ENCODE assay signal across 28 cellular contexts in the genomic region with DNA sequence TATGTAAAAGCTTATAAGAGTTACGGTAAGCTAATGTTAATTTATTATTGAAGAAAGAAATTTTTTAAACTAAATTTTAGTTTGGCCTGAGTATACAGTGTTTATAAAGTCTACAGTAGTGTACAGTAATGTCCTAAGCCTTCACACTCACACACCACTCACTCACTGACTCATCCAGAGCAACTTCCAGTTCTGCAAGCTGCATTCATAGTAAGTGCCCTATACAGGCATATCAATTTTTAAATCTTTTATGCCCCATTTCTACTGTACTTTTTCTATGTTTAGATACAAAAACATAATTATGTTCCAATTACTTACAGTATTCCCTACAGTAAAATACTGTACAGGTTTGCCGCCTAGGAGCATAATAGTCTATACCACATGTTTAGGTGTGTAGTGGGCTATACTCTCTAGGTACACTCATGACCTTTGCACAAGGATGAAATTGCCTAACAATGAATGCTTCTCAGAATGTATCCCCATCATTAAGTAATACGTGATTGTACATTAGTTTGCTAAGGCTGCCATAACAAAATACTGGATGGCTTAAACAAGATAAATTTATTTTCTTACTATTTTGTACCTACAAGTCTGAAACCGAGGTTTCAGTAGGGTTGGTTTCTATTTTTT.
DNase-seq lines count a peak whose midpoint lies in the region; ATAC-seq, FAIRE-seq and TF ChIP-seq lines count a peak whose summit lies in the region.
"Had no signal": no experiment of that assay in that cellular context is flagged by ENCODE, and none has a peak within 500 bp of the region (broad histone marks: within the 10 kb centered on the region; RNA-seq: fewer than 3 reads in every experiment).

No MANE protein-coding gene starts in this region.

- DNase-seq in H54 (ENCODE audit: insufficient read length, low spot score) (no peak), RPMI7951 (ENCODE audit: low read depth) (peak; percentile 1), choroid plexus epithelial cell (ENCODE audit: low read depth) (peak; percentile 6), mesenchymal stem cell (peak; percentile 54), thyroid gland (no peak), hypothalamus (lab: John Stamatoyannopoulos, UW) (no peak)
- no peak for DNase-seq in activated naive CD8-positive, alpha-beta T cell treated with anti-CD3 and anti-CD28 coated beads, Interleukin-2, amount 50 U/mL, for 24 hours
- no peak for DNase-seq in stimulated activated naive CD4-positive, alpha-beta T cell (lab: John Stamatoyannopoulos, UW)
- DNase-seq: activated CD4-positive, alpha-beta T cell treated with anti-CD3 and anti-CD28 coated beads for 1 hour; activated gamma-delta T cell; activated T-cell treated with anti-CD3 and anti-CD28 coated beads, Interleukin-2, amount 50 U/mL, for 1 hour; caudate nucleus; CD4-positive, CD25-positive, alpha-beta regulatory T cell; DMS 273 treated with DMSO at 0.1 percent for 48 hours; GDM1; Karpas-422; left ventricle myocardium inferior; NCI-H1694; NCI-H2171 treated with DMSO at 0.1 percent for 48 hours; NCI-H526; ovary; SJCRH30; transverse colon had no signal

- intact Hi-C loops in thyroid gland (cut with DNase I): no loop called here

- no peaks in the 10 kb centered on the region for H3K9me3 ChIP-seq in mesenchymal stem cell (ENCODE audit: control insufficient read depth, low read length)
- no peaks in the 10 kb centered on the region for H3K9me3 ChIP-seq in thyroid gland
- H3K9me3 ChIP-seq: ovary, right atrium auricular region, transverse colon had no signal

- H3K9ac ChIP-seq in mesenchymal stem cell (ENCODE audit: low read length): no peak overlapping the region

- no peak overlapping the region for H2BK5ac ChIP-seq in mesenchymal stem cell (ENCODE audit: low read depth, low read length, poor library complexity, severe bottlenecking)

- no peak overlapping the region for H3K23ac ChIP-seq in mesenchymal stem cell (ENCODE audit: low read length in 2 of 2)

- H4K91ac ChIP-seq in mesenchymal stem cell (ENCODE audit: low read length): no peak overlapping the region

- no peak overlapping the region for H2BK120ac ChIP-seq in mesenchymal stem cell (ENCODE audit: low read depth, low read length)

- no peak overlapping the region for H2BK15ac ChIP-seq in mesenchymal stem cell (ENCODE audit: low read depth, poor library complexity, severe bottlenecking)

- H3K4me3 ChIP-seq in choroid plexus epithelial cell (ENCODE audit: low read depth, low read length): no peak overlapping the region
- H3K4me3 ChIP-seq in mesenchymal stem cell (ENCODE audit: insufficient read depth in 1 of 2, low read depth in 1 of 2, low read length in 2 of 2): no peak overlapping the region
- no peak overlapping the region for H3K4me3 ChIP-seq in thyroid gland (replicated peaks in 1 of 3)
- H3K4me3 ChIP-seq: left ventricle myocardium inferior, ovary, right atrium auricular region, SJCRH30, transverse colon had no signal

- no peak overlapping the region for H3K27ac Mint-ChIP-seq in activated naive CD8-positive, alpha-beta T cell treated with anti-CD3 and anti-CD28 coated beads, Interleukin-2, amount 50 U/mL, for 24 hours
- H3K27ac Mint-ChIP-seq: CD4-positive, CD25-positive, alpha-beta regulatory T cell; dendritic cell treated with granulocyte-macrophage colony-stimulating factor and Interleukin-4, amounts not matched to agents 40 ng/mL and 50 ng/mL, for 4 days; natural killer cell treated with Interleukin-12 subunit alpha and Interleukin-12 subunit beta and Interleukin-15 and Interleukin-18, amount 100 ng/mL, for 72 hours had no signal

- no peak overlapping the region for H3K4me3 Mint-ChIP-seq in activated naive CD8-positive, alpha-beta T cell treated with anti-CD3 and anti-CD28 coated beads, Interleukin-2, amount 50 U/mL, for 24 hours
- H3K4me3 Mint-ChIP-seq: CD4-positive, CD25-positive, alpha-beta regulatory T cell; dendritic cell treated with granulocyte-macrophage colony-stimulating factor and Interleukin-4, amounts not matched to agents 40 ng/mL and 50 ng/mL, for 4 days; natural killer cell treated with Interleukin-12 subunit alpha and Interleukin-12 subunit beta and Interleukin-15 and Interleukin-18, amount 100 ng/mL, for 72 hours had no signal

- H3K14ac ChIP-seq in mesenchymal stem cell (ENCODE audit: low read length in 2 of 2): no peak overlapping the region

- H3K27me3 ChIP-seq in mesenchymal stem cell (ENCODE audit: control insufficient read depth in 1 of 2, insufficient read depth in 1 of 2, low read length in 2 of 2): no peaks in the 10 kb centered on the region
- H3K27me3 ChIP-seq in thyroid gland: no peaks in the 10 kb centered on the region
- H3K27me3 ChIP-seq: ovary, right atrium auricular region, SJCRH30, transverse colon had no signal

- H3K36me3 ChIP-seq in mesenchymal stem cell (ENCODE audit: control insufficient read depth in 1 of 2, insufficient read depth in 2 of 2, low read depth in 1 of 2, low read length in 2 of 2): no peaks in the 10 kb centered on the region
- H3K36me3 ChIP-seq in thyroid gland: no peaks in the 10 kb centered on the region
- H3K36me3 ChIP-seq: left ventricle myocardium inferior, ovary, right atrium auricular region, SJCRH30, transverse colon had no signal

- H2AFZ ChIP-seq in mesenchymal stem cell (ENCODE audit: low read depth, low read length): no peak overlapping the region

- no peaks in the 10 kb centered on the region for H3K4me1 Mint-ChIP-seq in activated naive CD8-positive, alpha-beta T cell treated with anti-CD3 and anti-CD28 coated beads, Interleukin-2, amount 50 U/mL, for 24 hours
- H3K4me1 Mint-ChIP-seq: CD4-positive, CD25-positive, alpha-beta regulatory T cell had no signal

- H3K79me1 ChIP-seq in mesenchymal stem cell (replicated peaks; ENCODE audit: low read length, poor library complexity, severe bottlenecking): no peaks in the 10 kb centered on the region

- no peak for TF ChIP-seq CTCF in choroid plexus epithelial cell (conservative IDR thresholded peaks at IDR 0.05; ENCODE audit: low read depth, low read length)
- TF ChIP-seq CTCF in thyroid gland (IDR thresholded peaks at IDR 0.05): no peak

- no peak overlapping the region for H3K4ac ChIP-seq in mesenchymal stem cell (ENCODE audit: low read depth in 1 of 2, low read length in 2 of 2)

- H3K9me3 Mint-ChIP-seq in activated naive CD8-positive, alpha-beta T cell treated with anti-CD3 and anti-CD28 coated beads, Interleukin-2, amount 50 U/mL, for 24 hours: peaks cover 18% of the 10 kb centered on the region
- H3K9me3 Mint-ChIP-seq: dendritic cell treated with granulocyte-macrophage colony-stimulating factor and Interleukin-4, amounts not matched to agents 40 ng/mL and 50 ng/mL, for 4 days; natural killer cell treated with Interleukin-12 subunit alpha and Interleukin-12 subunit beta and Interleukin-15 and Interleukin-18, amount 100 ng/mL, for 72 hours had no signal

- no peaks in the 10 kb centered on the region for H3K27me3 Mint-ChIP-seq in activated naive CD8-positive, alpha-beta T cell treated with anti-CD3 and anti-CD28 coated beads, Interleukin-2, amount 50 U/mL, for 24 hours
- H3K27me3 Mint-ChIP-seq: CD4-positive, CD25-positive, alpha-beta regulatory T cell; dendritic cell treated with granulocyte-macrophage colony-stimulating factor and Interleukin-4, amounts not matched to agents 40 ng/mL and 50 ng/mL, for 4 days; natural killer cell treated with Interleukin-12 subunit alpha and Interleukin-12 subunit beta and Interleukin-15 and Interleukin-18, amount 100 ng/mL, for 72 hours had no signal

- no peak overlapping the region for H2BK12ac ChIP-seq in mesenchymal stem cell (ENCODE audit: low read length in 2 of 2)

- H3K18ac ChIP-seq in mesenchymal stem cell (ENCODE audit: low read depth in 1 of 2, low read length in 2 of 2): no peak overlapping the region

- no peak overlapping the region for H4K8ac ChIP-seq in mesenchymal stem cell (ENCODE audit: low read length)

- no peaks in the 10 kb centered on the region for H3K36me3 Mint-ChIP-seq in activated naive CD8-positive, alpha-beta T cell treated with anti-CD3 and anti-CD28 coated beads, Interleukin-2, amount 50 U/mL, for 24 hours (ENCODE audit: low read depth)
- H3K36me3 Mint-ChIP-seq: CD4-positive, CD25-positive, alpha-beta regulatory T cell; natural killer cell treated with Interleukin-12 subunit alpha and Interleukin-12 subunit beta and Interleukin-15 and Interleukin-18, amount 100 ng/mL, for 72 hours had no signal

- WGBS in mesenchymal stem cell: 100% methylated on average over 1 of the region's 4 CpGs
- 92 to 94% methylated on average over 4 of the region's 4 CpGs for WGBS in thyroid gland, 2 donors

- no peak for ATAC-seq in activated naive CD8-positive, alpha-beta T cell treated with anti-CD3 and anti-CD28 coated beads, Interleukin-2, amount 50 U/mL, for 24 hours
- ATAC-seq: natural killer cell treated with Interleukin-12 subunit alpha and Interleukin-12 subunit beta and Interleukin-15 and Interleukin-18, amount 100 ng/mL, for 72 hours; Panc1 had no signal

- FAIRE-seq in H54 (lab: Jason Lieb, UNC): peak; percentile 15
- FAIRE-seq: islet of Langerhans had no signal

- no peak for TF ChIP-seq POLR2A in H54 (IDR thresholded peaks at IDR 0.05; ENCODE audit: low read depth, low read length)
- no peak for TF ChIP-seq POLR2A in thyroid gland (IDR thresholded peaks at IDR 0.05)

- no peak overlapping the region for H3K4me2 ChIP-seq in mesenchymal stem cell (ENCODE audit: low read length, poor library complexity, severe bottlenecking)

- H3K27ac ChIP-seq in mesenchymal stem cell (ENCODE audit: low read length, poor library complexity, severe bottlenecking): no peak overlapping the region
- no peak overlapping the region for H3K27ac ChIP-seq in thyroid gland
- H3K27ac ChIP-seq: left ventricle myocardium inferior, ovary, right atrium auricular region, SJCRH30, transverse colon had no signal

- H2AK5ac ChIP-seq in mesenchymal stem cell (ENCODE audit: low read length, severe bottlenecking): no peak overlapping the region

- H3K4me1 ChIP-seq in mesenchymal stem cell (ENCODE audit: control insufficient read depth, insufficient read depth, low read depth, low read length) (no peaks in the 10 kb centered on the region), thyroid gland (no peaks in the 10 kb centered on the region)
- H3K4me1 ChIP-seq: left ventricle myocardium inferior, right atrium auricular region, SJCRH30, transverse colon had no signal

Comparison
In these comparisons a context has a peak if more than half of its experiments do, and no peak if none do; other contexts are left out.
1. DNase-seq: peak in RPMI7951 (single experiment), choroid plexus epithelial cell (single experiment) and mesenchymal stem cell (single experiment); none in H54 (single experiment), activated naive CD8-positive, alpha-beta T cell treated with anti-CD3 and anti-CD28 coated beads, Interleukin-2, amount 50 U/mL, for 24 hours (single experiment), stimulated activated naive CD4-positive, alpha-beta T cell (0 of 6), thyroid gland (0 of 2) and hypothalamus (0 of 51).